ENCODE assay signal across 8 cellular contexts in genomic region chr7:131370523-131370968, GRCh38. TPM values are rescaled to one million over a fixed set of nuclear protein-coding genes. Genes with fewer than 3 reads are reported as not detected.
DNase-seq lines count a peak whose midpoint lies in the region; ATAC-seq, FAIRE-seq and TF ChIP-seq lines count a peak whose summit lies in the region.

No MANE protein-coding gene starts in this region.

- H3K4me3 ChIP-seq in DND-41 (ENCODE audit: low read depth in 1 of 2, low read length in 2 of 2) (no peak overlapping the region), kidney (ENCODE audit: low read length in 2 of 2) (no peak overlapping the region)

- no peaks in the 10 kb centered on the region for H3K27me3 ChIP-seq in DND-41 (ENCODE audit: insufficient read depth, low read length, poor library complexity)

- no peak overlapping the region for H3K27ac Mint-ChIP-seq in stimulated activated naive CD8-positive, alpha-beta T cell treated with anti-CD3 and anti-CD28 coated beads, Interleukin-15, Interleukin-2, amounts not matched to agents 100 ng/mL and 50 ng/mL, for 24 hours

- ATAC-seq in DND-41 (ENCODE audit: insufficient read depth, low read depth) (peak; percentile 87), GM21619 (IDR thresholded peaks at IDR 0.05; ENCODE audit: unreplicated experiment) (peak; percentile 78)

- intact Hi-C loops in kidney (cut with DNase I), result no loop called here

- H3K4me3 Mint-ChIP-seq in stimulated activated naive CD8-positive, alpha-beta T cell treated with anti-CD3 and anti-CD28 coated beads, Interleukin-15, Interleukin-2, amounts not matched to agents 100 ng/mL and 50 ng/mL, for 24 hours, result peak overlapping the region; percentile 38

- H3K9me3 ChIP-seq in DND-41 (ENCODE audit: insufficient read depth, low read length, severe bottlenecking), result no peaks in the 10 kb centered on the region
- H3K9me3 ChIP-seq in kidney (ENCODE audit: control insufficient read depth in 1 of 2, low read length in 2 of 2), result no peaks in the 10 kb centered on the region

- H3K4me2 ChIP-seq in DND-41 (ENCODE audit: insufficient read depth, low read length), result no peak overlapping the region

- H3K36me3 Mint-ChIP-seq in stimulated activated naive CD8-positive, alpha-beta T cell treated with anti-CD3 and anti-CD28 coated beads, Interleukin-15, Interleukin-2, amounts not matched to agents 100 ng/mL and 50 ng/mL, for 24 hours (ENCODE audit: low read depth), result peaks cover 12% of the 10 kb centered on the region

- FAIRE-seq in kidney (lab: Jason Lieb, UNC), result no peak

- H3K27ac ChIP-seq in DND-41 (ENCODE audit: low read length) (no peak overlapping the region), kidney (ENCODE audit: low read depth in 2 of 2, low read length in 2 of 2) (no peak overlapping the region)

- peaks cover 4% of the 10 kb centered on the region for H3K9me3 Mint-ChIP-seq in stimulated activated naive CD8-positive, alpha-beta T cell treated with anti-CD3 and anti-CD28 coated beads, Interleukin-15, Interleukin-2, amounts not matched to agents 100 ng/mL and 50 ng/mL, for 24 hours

- H3K4me1 Mint-ChIP-seq in stimulated activated naive CD8-positive, alpha-beta T cell treated with anti-CD3 and anti-CD28 coated beads, Interleukin-15, Interleukin-2, amounts not matched to agents 100 ng/mL and 50 ng/mL, for 24 hours (ENCODE audit: low read depth), result peaks cover 82% of the 10 kb centered on the region

- H3K79me2 ChIP-seq in DND-41 (ENCODE audit: insufficient read depth, low read length), result peaks cover 99% of the 10 kb centered on the region

- peaks cover 78% of the 10 kb centered on the region for H4K20me1 ChIP-seq in DND-41 (ENCODE audit: insufficient read depth, low read length)

- H3K4me1 ChIP-seq in DND-41 (ENCODE audit: insufficient read depth, low read length) (peaks cover 26% of the 10 kb centered on the region), kidney (ENCODE audit: control insufficient read depth in 1 of 2, insufficient read depth in 1 of 2, low read depth in 1 of 2, low read length in 2 of 2) (peaks cover 0 to 20% of the 10 kb centered on the region in 2 donors)

- DNase-seq in DND-41, result peak; percentile 34
- peak; percentile 84 for DNase-seq in M059J (ENCODE audit: low read depth)
- peak; percentile 53 for DNase-seq in dedifferentiated amniotic fluid mesenchymal stem cell (ENCODE audit: extremely low spot score)
- DNase-seq in stimulated activated CD4-positive, alpha-beta T cell treated with anti-CD3 and anti-CD28 coated beads, Interleukin-1b, Interleukin-23, amount 100 ng/mL, for 48 hours, result no peak
- no peak for DNase-seq in hippocampal formation (lab: John Stamatoyannopoulos, UW)
- DNase-seq in kidney, result no peak

- H3K9ac ChIP-seq in DND-41 (ENCODE audit: low read depth, low read length) (no peak overlapping the region), kidney (ENCODE audit: low read length in 2 of 2) (no peak overlapping the region)

- no peaks in the 10 kb centered on the region for H3K27me3 Mint-ChIP-seq in stimulated activated naive CD8-positive, alpha-beta T cell treated with anti-CD3 and anti-CD28 coated beads, Interleukin-15, Interleukin-2, amounts not matched to agents 100 ng/mL and 50 ng/mL, for 24 hours

- H3K36me3 ChIP-seq in DND-41 (ENCODE audit: insufficient read depth, low read length), result no peaks in the 10 kb centered on the region
- no peaks in the 10 kb centered on the region for H3K36me3 ChIP-seq in kidney (ENCODE audit: control insufficient read depth in 1 of 2, insufficient read depth in 2 of 2, low read length in 2 of 2)

- no peak for TF ChIP-seq CTCF in DND-41 (IDR thresholded peaks at IDR 0.05; ENCODE audit: borderline replicate concordance, extremely low read depth, low read length, poor library complexity, severe bottlenecking)
- TF ChIP-seq CTCF in kidney (IDR thresholded peaks at IDR 0.05; ENCODE audit: borderline replicate concordance, extremely low read depth, insufficient read depth), result no peak

- H2AFZ ChIP-seq in DND-41 (ENCODE audit: low read depth, low read length), result no peak overlapping the region

RNA-seq across cellular contexts. Expression of gene MKLN1, which starts 42.9 kb away (rescaled TPM):
- total RNA-seq in M059J (2014; rRNA removed; shearing (Covaris generic)), result 26.5 and 32.0 TPM in 2 replicates
- total RNA-seq in kidney, result 77.0 TPM
- 24.4 TPM for polyA plus RNA-seq in kidney (ENCODE audit: insufficient read depth, low read depth, low replicate concordance)

Comparison
In these comparisons a context has a peak if more than half of its experiments do, and no peak if none do; other contexts are left out.
1. DNase-seq: peak in DND-41 (single experiment), M059J (single experiment) and dedifferentiated amniotic fluid mesenchymal stem cell (single experiment); none in stimulated activated CD4-positive, alpha-beta T cell treated with anti-CD3 and anti-CD28 coated beads, Interleukin-1b, Interleukin-23, amount 100 ng/mL, for 48 hours (single experiment), hippocampal formation (0 of 2) and kidney (single experiment).